ENCODE assay signal across 19 cellular contexts in the genomic region with DNA sequence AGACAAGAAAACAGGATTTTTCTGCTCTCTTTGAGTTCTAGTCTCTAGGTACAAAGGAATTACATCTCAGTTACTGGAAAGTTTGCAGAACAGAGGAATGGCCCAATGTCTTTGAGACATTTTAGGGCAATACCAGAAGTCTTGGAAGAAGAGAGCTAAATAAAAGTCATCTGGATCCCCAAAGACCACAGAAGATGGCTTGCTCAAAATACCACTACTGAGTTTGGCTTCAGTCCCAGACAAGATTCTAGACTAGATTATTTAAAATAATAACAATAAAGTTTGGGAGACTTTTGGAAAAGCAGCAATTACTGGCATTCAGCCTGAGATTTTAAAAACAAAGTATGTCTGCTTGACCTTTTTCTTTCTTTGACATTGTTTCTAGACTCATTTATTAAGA.
A peak's percentile ranks its signal among the peaks of the same experiment; 100 is the strongest.
DNase-seq lines count a peak whose midpoint lies in the region; TF ChIP-seq lines count a peak whose summit lies in the region.
"Had no signal": no experiment of that assay in that cellular context is flagged by ENCODE, and none has a peak within 500 bp of the region (broad histone marks: within the 10 kb centered on the region; RNA-seq: fewer than 3 reads in every experiment).

No MANE protein-coding gene starts in this region.

- H3K36me3 ChIP-seq in subcutaneous abdominal adipose tissue (ENCODE audit: control insufficient read depth in 5 of 5, insufficient read depth in 5 of 5, low read length in 5 of 5) (no peaks in the 10 kb centered on the region), H7 (replicated peaks; ENCODE audit: control insufficient read depth, insufficient read depth, low read length) (no peaks in the 10 kb centered on the region)
- H3K36me3 ChIP-seq: BLaER1 treated with 17β-estradiol and CSF1 and Interleukin-3, amounts not matched to agents 10 nM and 100 nM had no signal

- no peak overlapping the region for H3K9ac ChIP-seq in subcutaneous abdominal adipose tissue (ENCODE audit: low read length in 5 of 5)
- H3K9ac ChIP-seq: BLaER1 treated with 17β-estradiol and CSF1 and Interleukin-3, amounts not matched to agents 10 nM and 100 nM had no signal

- H3K4me1 ChIP-seq in subcutaneous abdominal adipose tissue (ENCODE audit: control insufficient read depth in 5 of 5, insufficient read depth in 5 of 5, low read length in 5 of 5), result peaks cover 3 to 37% (median 18%) of the 10 kb centered on the region in 5 donors
- H3K4me1 ChIP-seq: A549 had no signal

- no peak for TF ChIP-seq CTCF in cardiac fibroblast (IDR thresholded peaks at IDR 0.05; ENCODE audit: low read depth, low read length)
- no peak for TF ChIP-seq CTCF in fibroblast of villous mesenchyme (IDR thresholded peaks at IDR 0.05; ENCODE audit: insufficient read depth, low read depth, low read length)

- H3K27me3 ChIP-seq in subcutaneous abdominal adipose tissue (ENCODE audit: control insufficient read depth in 5 of 5, insufficient read depth in 4 of 5, low read length in 5 of 5), result no peaks in the 10 kb centered on the region
- H3K27me3 ChIP-seq in H7 (ENCODE audit: control insufficient read depth, insufficient read depth, low read length), result no peaks in the 10 kb centered on the region
- H3K27me3 ChIP-seq: BLaER1 treated with 17β-estradiol and CSF1 and Interleukin-3, amounts not matched to agents 10 nM and 100 nM had no signal

- H3K9me3 ChIP-seq in subcutaneous abdominal adipose tissue (ENCODE audit: control insufficient read depth in 5 of 5, low read length in 5 of 5), result no peaks in the 10 kb centered on the region
- H3K9me3 ChIP-seq: A549 had no signal

- H3K4me3 ChIP-seq in cardiac fibroblast (replicated peaks in 1 of 2; ENCODE audit: low read depth in 2 of 2, low read length in 2 of 2) (no peak overlapping the region), fibroblast of villous mesenchyme (ENCODE audit: low read depth, low read length) (no peak overlapping the region), subcutaneous abdominal adipose tissue (ENCODE audit: low read depth in 1 of 5, low read length in 5 of 5) (no peak overlapping the region), H7 (ENCODE audit: insufficient read depth, low read depth, low read length) (no peak overlapping the region)
- H3K4me3 ChIP-seq: A549; BLaER1 treated with 17β-estradiol and CSF1 and Interleukin-3, amounts not matched to agents 10 nM and 100 nM had no signal

- H3K27ac ChIP-seq in subcutaneous abdominal adipose tissue (ENCODE audit: low read depth, low read length), result peak overlapping the region; percentile 14
- H3K27ac ChIP-seq: A549; BLaER1 treated with 17β-estradiol and CSF1 and Interleukin-3, amounts not matched to agents 10 nM and 100 nM had no signal

- DNase-seq in EH (ENCODE audit: low read depth), result peak; percentile 85
- DNase-seq in cardiac fibroblast (ENCODE audit: low read depth in 2 of 2), result peak; percentile 5 to 16
- peak; percentile 42 for DNase-seq in fibroblast of villous mesenchyme (ENCODE audit: low read depth)
- no peak for DNase-seq in NCI-H524 (lab: John Stamatoyannopoulos, UW)
- no peak for DNase-seq in NCI-H2171 (lab: John Stamatoyannopoulos, UW)
- no peak for DNase-seq in H7
- DNase-seq: CD4-positive, alpha-beta memory T cell; DND-41; GOT3; Karpas-422; MV-4-11; NCI-H1105 treated with DMSO at 0.1 percent for 48 hours; NCI-H2029 treated with DMSO at 0.1 percent for 48 hours; NCI-H345; NCI-H524 treated with DMSO at 0.1 percent for 48 hours; NCI-H82 had no signal

Comparison
In these comparisons a context has a peak if more than half of its experiments do, and no peak if none do; other contexts are left out.
1. DNase-seq: peak in EH (single experiment), cardiac fibroblast (2 of 2) and fibroblast of villous mesenchyme (single experiment); none in NCI-H524 (0 of 2), NCI-H2171 (single experiment) and H7 (single experiment).